ENCODE assay signal across 8 cellular contexts in the genomic region with DNA sequence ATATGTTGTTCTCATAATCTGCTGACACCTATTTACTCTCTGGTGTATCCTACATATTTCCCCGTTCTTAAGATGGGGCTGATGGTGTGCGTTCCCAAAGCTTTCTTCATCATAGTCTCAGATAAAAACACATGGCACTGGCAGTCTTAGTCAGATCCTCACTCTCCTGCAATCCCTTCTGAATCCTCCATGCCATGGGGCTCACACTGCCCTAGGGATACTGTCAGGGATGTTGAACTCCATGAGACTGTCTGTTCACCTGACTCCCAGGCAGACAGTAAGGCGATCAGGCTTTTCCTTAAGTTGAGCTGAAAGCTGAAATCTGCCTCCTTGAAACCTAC.
DNase-seq lines count a peak whose midpoint lies in the region; ATAC-seq and TF ChIP-seq lines count a peak whose summit lies in the region.

No MANE protein-coding gene starts in this region.

- peak overlapping the region; percentile 16 for H3K4me3 Mint-ChIP-seq in activated naive CD8-positive, alpha-beta T cell treated with anti-CD3 and anti-CD28 coated beads, Interleukin-2, amount 50 U/mL, for 24 hours

- no peak for DNase-seq in activated naive CD8-positive, alpha-beta T cell treated with anti-CD3 and anti-CD28 coated beads, Interleukin-2, amount 50 U/mL, for 24 hours
- DNase-seq in mucosa of descending colon: no peak
- DNase-seq in amniotic stem cell (lab: John Stamatoyannopoulos, UW): no peak
- no peak for DNase-seq in NCI-H748 (lab: John Stamatoyannopoulos, UW; ENCODE audit: unreplicated experiment)
- no peak for DNase-seq in SIG-M5 treated with dmso at 0.1 percent for 504 hours (lab: John Stamatoyannopoulos, UW; ENCODE audit: unreplicated experiment)

- intact Hi-C loops in mucosa of descending colon (cut with DNase I, micrococcal nuclease): no loop called here

- H3K36me3 Mint-ChIP-seq in activated naive CD8-positive, alpha-beta T cell treated with anti-CD3 and anti-CD28 coated beads, Interleukin-2, amount 50 U/mL, for 24 hours (ENCODE audit: low read depth): peaks cover 3% of the 10 kb centered on the region

- no peaks in the 10 kb centered on the region for H3K36me3 ChIP-seq in mucosa of descending colon (ENCODE audit: low read depth)

- no peaks in the 10 kb centered on the region for H3K27me3 Mint-ChIP-seq in activated naive CD8-positive, alpha-beta T cell treated with anti-CD3 and anti-CD28 coated beads, Interleukin-2, amount 50 U/mL, for 24 hours

- H3K27ac Mint-ChIP-seq in activated naive CD8-positive, alpha-beta T cell treated with anti-CD3 and anti-CD28 coated beads, Interleukin-2, amount 50 U/mL, for 24 hours: peak overlapping the region; percentile 64

- H3K9me3 ChIP-seq in mucosa of descending colon: no peaks in the 10 kb centered on the region

- ATAC-seq in HG02973 (IDR thresholded peaks at IDR 0.05; ENCODE audit: unreplicated experiment) (peak; percentile 4), mucosa of descending colon (peak; percentile 5), GM18867 (IDR thresholded peaks at IDR 0.05; ENCODE audit: unreplicated experiment) (no peak)
- no peak for ATAC-seq in activated naive CD8-positive, alpha-beta T cell treated with anti-CD3 and anti-CD28 coated beads, Interleukin-2, amount 50 U/mL, for 24 hours

- peaks cover 29% of the 10 kb centered on the region for H3K4me1 Mint-ChIP-seq in activated naive CD8-positive, alpha-beta T cell treated with anti-CD3 and anti-CD28 coated beads, Interleukin-2, amount 50 U/mL, for 24 hours

- peak overlapping the region; percentile 40; the same call in 1 of the 2 replicates for H3K4me3 ChIP-seq in GM08714 (ENCODE audit: low read length)
- no peak overlapping the region for H3K4me3 ChIP-seq in mucosa of descending colon

- TF ChIP-seq CTCF in mucosa of descending colon (IDR thresholded peaks at IDR 0.05): no peak

- peaks cover 19% of the 10 kb centered on the region for H3K4me1 ChIP-seq in mucosa of descending colon (ENCODE audit: low read depth)

- H3K9me3 Mint-ChIP-seq in activated naive CD8-positive, alpha-beta T cell treated with anti-CD3 and anti-CD28 coated beads, Interleukin-2, amount 50 U/mL, for 24 hours: no peaks in the 10 kb centered on the region

Comparison
In these comparisons a context has a peak if more than half of its experiments do, and no peak if none do; other contexts are left out.
1. ATAC-seq: peak in HG02973 (single experiment) and mucosa of descending colon (single experiment); none in activated naive CD8-positive, alpha-beta T cell treated with anti-CD3 and anti-CD28 coated beads, Interleukin-2, amount 50 U/mL, for 24 hours (single experiment) and GM18867 (single experiment).